In genomic region chr9:121289554-121290370, GRCh38 we compare ENCODE assay signal across 9 cellular contexts. TPM values are rescaled to one million over a fixed set of nuclear protein-coding genes. Genes with fewer than 3 reads are reported as not detected.
DNase-seq lines count a peak whose midpoint lies in the region; ATAC-seq and TF ChIP-seq lines count a peak whose summit lies in the region.
"Had no signal": no experiment of that assay in that cellular context is flagged by ENCODE, and none has a peak within 500 bp of the region (broad histone marks: within the 10 kb centered on the region; RNA-seq: fewer than 3 reads in every experiment).

No MANE protein-coding gene starts in this region.

- H3K9me3 Mint-ChIP-seq in naive thymus-derived CD8-positive, alpha-beta T cell = no peaks in the 10 kb centered on the region
- H3K9me3 Mint-ChIP-seq: activated T-cell treated with anti-CD3 and anti-CD28 coated beads, Interleukin-2, amount 50 U/mL, for 24 hours had no signal

- H3K4me3 Mint-ChIP-seq in naive thymus-derived CD8-positive, alpha-beta T cell = no peak overlapping the region
- H3K4me3 Mint-ChIP-seq: activated T-cell treated with anti-CD3 and anti-CD28 coated beads, Interleukin-2, amount 50 U/mL, for 24 hours had no signal

- H3K36me3 Mint-ChIP-seq in naive thymus-derived CD8-positive, alpha-beta T cell = no peaks in the 10 kb centered on the region

- H3K36me3 ChIP-seq in muscle layer of colon (ENCODE audit: insufficient read depth, low read length) = peaks cover 16% of the 10 kb centered on the region
- H3K36me3 ChIP-seq in upper lobe of right lung = peaks cover 12% of the 10 kb centered on the region

- H3K9ac ChIP-seq in muscle layer of colon (ENCODE audit: low read length) = peak overlapping the region; percentile 66

- H3K4me3 ChIP-seq in coronary artery (peak overlapping the region; percentile 52), muscle layer of colon (ENCODE audit: low read depth in 1 of 2, low read length in 2 of 2) (peak overlapping the region in 1 of 2 donors; percentile 39), upper lobe of right lung (peak overlapping the region; percentile 15)

- POLR2A ChIA-PET in naive thymus-derived CD8-positive, alpha-beta T cell (lab: Charles Lee) = interaction anchor here (0.7 kb wide), 1 partner anchor 158 kb away, joined by 3 read pairs; no protein-coding TSS in a partner anchor

- ATAC-seq in upper lobe of right lung = no peak
- ATAC-seq in GM19455 (IDR thresholded peaks at IDR 0.05; ENCODE audit: unreplicated experiment) = no peak
- ATAC-seq in naive thymus-derived CD8-positive, alpha-beta T cell = no peak

- TF ChIP-seq CTCF in coronary artery (IDR thresholded peaks at IDR 0.05) (no peak), upper lobe of right lung (IDR thresholded peaks at IDR 0.05) (no peak)

- H3K27me3 ChIP-seq in muscle layer of colon (ENCODE audit: control insufficient read depth in 1 of 2, insufficient read depth in 2 of 2, low read length in 2 of 2) (no peaks in the 10 kb centered on the region), upper lobe of right lung (no peaks in the 10 kb centered on the region)

- H3K27ac ChIP-seq in coronary artery (peak overlapping the region; percentile 98 to 99), muscle layer of colon (ENCODE audit: low read depth, low read length) (peak overlapping the region; percentile 96), upper lobe of right lung (peak overlapping the region; percentile 94)

- peaks cover 0 to 33% (median 5%) of the 10 kb centered on the region in 4 donors for H3K4me1 Mint-ChIP-seq in naive thymus-derived CD8-positive, alpha-beta T cell

- H3K27me3 Mint-ChIP-seq in naive thymus-derived CD8-positive, alpha-beta T cell = no peaks in the 10 kb centered on the region
- H3K27me3 Mint-ChIP-seq: activated T-cell treated with anti-CD3 and anti-CD28 coated beads, Interleukin-2, amount 50 U/mL, for 24 hours had no signal

- H3K9me3 ChIP-seq in muscle layer of colon (ENCODE audit: low read length) = no peaks in the 10 kb centered on the region
- H3K9me3 ChIP-seq in upper lobe of right lung = no peaks in the 10 kb centered on the region

- peak; percentile 44 for DNase-seq in activated effector memory CD4-positive, alpha-beta T cell treated with anti-CD3 and anti-CD28 coated beads, Interleukin-2, amount 50 U/mL, for 16 hours
- DNase-seq in activated effector memory CD4-positive, alpha-beta T cell treated with Interleukin-2 at 50 U/mL for 16 hours = no peak
- DNase-seq in coronary artery (ENCODE audit: low spot score) (no peak), upper lobe of right lung (peak; percentile 19), SKM-1 (lab: John Stamatoyannopoulos, UW; ENCODE audit: unreplicated experiment) (no peak)
- no peak for DNase-seq in naive thymus-derived CD8-positive, alpha-beta T cell
- DNase-seq: activated T-cell treated with anti-CD3 and anti-CD28 coated beads, Interleukin-2, amount 50 U/mL, for 24 hours had no signal

- H3K27ac Mint-ChIP-seq in naive thymus-derived CD8-positive, alpha-beta T cell = peak overlapping the region in 4 of 10 donors; percentile 13 to 80 (median 32)
- H3K27ac Mint-ChIP-seq: activated T-cell treated with anti-CD3 and anti-CD28 coated beads, Interleukin-2, amount 50 U/mL, for 24 hours had no signal

- H3K4me1 ChIP-seq in muscle layer of colon (ENCODE audit: insufficient read depth, low read length) (peaks cover 88% of the 10 kb centered on the region), upper lobe of right lung (peaks cover 74% of the 10 kb centered on the region)

- intact Hi-C loops in upper lobe of right lung (cut with DNase I) = no loop called here

RNA-seq across cellular contexts. Expression of gene GSN, which starts 21.8 kb away (rescaled TPM):
- total RNA-seq in upper lobe of right lung = 464 TPM
- total RNA-seq in naive thymus-derived CD8-positive, alpha-beta T cell = 1 to 10 TPM; 7.0 to 7.9 TPM
- polyA plus RNA-seq in naive thymus-derived CD8-positive, alpha-beta T cell = 1 to 10 TPM; 2.0 to 3.3 (median 3.0) TPM

Comparison
In these comparisons a context has a peak if more than half of its experiments do, and no peak if none do; other contexts are left out.
1. DNase-seq: peak in activated effector memory CD4-positive, alpha-beta T cell treated with anti-CD3 and anti-CD28 coated beads, Interleukin-2, amount 50 U/mL, for 16 hours (single experiment) and upper lobe of right lung (single experiment); none in activated effector memory CD4-positive, alpha-beta T cell treated with Interleukin-2 at 50 U/mL for 16 hours (single experiment), coronary artery (single experiment), naive thymus-derived CD8-positive, alpha-beta T cell (0 of 10) and SKM-1 (single experiment).
2. RNA of gene GSN, which starts 21.8 kb away (total RNA-seq): 464 TPM in upper lobe of right lung (single experiment); 7.0 to 7.9 TPM in naive thymus-derived CD8-positive, alpha-beta T cell; every median in the first group is over 10 times any median in the second.
3. Peak in every context shown above with its lines, with median percentiles within 50 percentile points of each other: H3K27ac ChIP-seq.